ENCODE assay signal across 23 cellular contexts in genomic region chr3:52859686-52860423, GRCh38. TPM values are rescaled to one million over a fixed set of nuclear protein-coding genes. Genes with fewer than 3 reads are reported as not detected.
DNase-seq lines count a peak whose midpoint lies in the region; ATAC-seq and TF ChIP-seq lines count a peak whose summit lies in the region.
"Had no signal": no experiment of that assay in that cellular context is flagged by ENCODE, and none has a peak within 500 bp of the region (broad histone marks: within the 10 kb centered on the region; RNA-seq: fewer than 3 reads in every experiment).

No MANE protein-coding gene starts in this region.

- no peaks in the 10 kb centered on the region for H3K4me1 ChIP-seq in spleen
- H3K4me1 ChIP-seq: A549 had no signal

- TF ChIP-seq POLR2A in spleen (IDR thresholded peaks at IDR 0.05) = no peak

- in situ Hi-C loops in G401 (cut with HindIII; ENCODE audit: low sequenced_read_pairs) = no loop called here

- H3K27me3 ChIP-seq in spleen (replicated peaks in 1 of 7) = no peaks in the 10 kb centered on the region

- no peak overlapping the region for H3K27ac ChIP-seq in spleen
- H3K27ac ChIP-seq: A549, GM23248 had no signal

- peaks cover 0 to 18% (median 12%) of the 10 kb centered on the region in 8 donors for H3K9me3 ChIP-seq in spleen
- H3K9me3 ChIP-seq: A549, SK-N-SH had no signal

- H3K27ac Mint-ChIP-seq in central memory CD8-positive, alpha-beta T cell (ENCODE audit: low read depth) = peak overlapping the region; percentile 3
- H3K27ac Mint-ChIP-seq: B cell had no signal

- H3K4me3 ChIP-seq in spleen = no peak overlapping the region
- H3K4me3 ChIP-seq: A549, GM12878, GM23248 had no signal

- peaks cover 0 to 61% (median under 1%) of the 10 kb centered on the region in 6 donors for H3K36me3 ChIP-seq in spleen

- DNase-seq in G401 (ENCODE audit: low spot score) (peak; percentile 61), NCI-H2029 (lab: John Stamatoyannopoulos, UW) (peak; percentile 14), spleen (peak; percentile 2), T-helper 2 cell (no peak), GF-D8 (lab: John Stamatoyannopoulos, UW) (no peak)
- DNase-seq in central memory CD8-positive, alpha-beta T cell (ENCODE audit: low spot score in 2 of 2) = no peak
- DNase-seq: DMS79, GM23248, Kasumi-1, NCI-H1417 treated with DMSO at 0.1 percent for 48 hours, NCI-H187, NCI-H510A treated with DMSO at 0.1 percent for 48 hours, NCI-H748 treated with DMSO at 0.1 percent for 48 hours, SIG-M5, SK-N-SH had no signal

- peaks cover 28% of the 10 kb centered on the region for H3K4me1 Mint-ChIP-seq in central memory CD8-positive, alpha-beta T cell
- H3K4me1 Mint-ChIP-seq: B cell, CD14-positive monocyte had no signal

- H3K9me3 Mint-ChIP-seq in central memory CD8-positive, alpha-beta T cell = no peaks in the 10 kb centered on the region

- no peaks in the 10 kb centered on the region for H3K27me3 Mint-ChIP-seq in central memory CD8-positive, alpha-beta T cell
- H3K27me3 Mint-ChIP-seq: B cell had no signal

- intact Hi-C loops in spleen (cut with DNase I; ENCODE audit: low total_unique reads) = no loop called here

- no peak for ATAC-seq in central memory CD8-positive, alpha-beta T cell (replicated peaks; ENCODE audit: extremely low read depth, poor library complexity, severe bottlenecking)
- no peak for ATAC-seq in HG03139 (IDR thresholded peaks at IDR 0.05; ENCODE audit: unreplicated experiment)
- no peak for ATAC-seq in GM18870 (IDR thresholded peaks at IDR 0.05; ENCODE audit: unreplicated experiment)
- ATAC-seq: A549, GM12878, Panc1 had no signal

- H3K4me3 Mint-ChIP-seq in central memory CD8-positive, alpha-beta T cell = no peak overlapping the region
- H3K4me3 Mint-ChIP-seq: B cell, CD14-positive monocyte had no signal

- peaks cover 5% of the 10 kb centered on the region for H3K36me3 Mint-ChIP-seq in central memory CD8-positive, alpha-beta T cell (ENCODE audit: insufficient read depth)

- TF ChIP-seq CTCF in spleen (IDR thresholded peaks at IDR 0.05 in 8 of 11, conservative IDR thresholded peaks at IDR 0.05 in 3 of 11) = no peak

- 91 to 97% (median 93%) methylated on average over 8 of the region's 8 CpGs for WGBS in spleen, 5 donors

RNA-seq across cellular contexts. Expression of gene MUSTN1, which starts 25.0 kb away (rescaled TPM):
- not detected in 2 replicates for total RNA-seq in G401 (2014; rRNA removed; shearing (Covaris generic))
- 1 to 10 TPM in 5 of 7 donors, not detected in 2; 2.5 to 6.8 (median 3.4) TPM for total RNA-seq in spleen
- polyA plus RNA-seq in spleen = 10 to 100 TPM; 10.0 to 17.8 (median 16.1) TPM
- total RNA-seq: GM23248, MCF 10A had no signal
- polyA plus RNA-seq: A549, GM23248 had no signal

RNA-seq across cellular contexts. Expression of gene ITIH4, which starts 29.4 kb away (rescaled TPM):
- 0.18 and 0.68 TPM in 2 replicates for total RNA-seq in G401 (2014; rRNA removed; shearing (Covaris generic))
- total RNA-seq in spleen = 10 to 100 TPM in 6 of 7 donors, 1 to 10 TPM in 1; 9.9 to 27.4 (median 20.1) TPM
- polyA plus RNA-seq in spleen = 10 to 100 TPM; 10.4 to 54.2 (median 30.3) TPM
- polyA plus RNA-seq: GM23248 had no signal

RNA-seq across cellular contexts. Expression of gene STIMATE, which starts 37.5 kb away (rescaled TPM):
- total RNA-seq in G401 (2014; rRNA removed; shearing (Covaris generic)) = 6.4 and 8.9 TPM in 2 replicates
- total RNA-seq in spleen = 10 to 100 TPM; 20.3 to 65.6 (median 40.6) TPM
- polyA plus RNA-seq in spleen = 10 to 100 TPM in 1 of 3 donors, 1 to 10 TPM in 2; 4.0 to 12.8 (median 5.5) TPM

Comparison
In these comparisons a context has a peak if more than half of its experiments do, and no peak if none do; other contexts are left out.
1. DNase-seq: peak in G401 (single experiment), NCI-H2029 (single experiment) and spleen (single experiment); none in central memory CD8-positive, alpha-beta T cell (0 of 2), T-helper 2 cell (0 of 5) and GF-D8 (single experiment).